ENCODE assay signal across 8 cellular contexts in the genomic region with DNA sequence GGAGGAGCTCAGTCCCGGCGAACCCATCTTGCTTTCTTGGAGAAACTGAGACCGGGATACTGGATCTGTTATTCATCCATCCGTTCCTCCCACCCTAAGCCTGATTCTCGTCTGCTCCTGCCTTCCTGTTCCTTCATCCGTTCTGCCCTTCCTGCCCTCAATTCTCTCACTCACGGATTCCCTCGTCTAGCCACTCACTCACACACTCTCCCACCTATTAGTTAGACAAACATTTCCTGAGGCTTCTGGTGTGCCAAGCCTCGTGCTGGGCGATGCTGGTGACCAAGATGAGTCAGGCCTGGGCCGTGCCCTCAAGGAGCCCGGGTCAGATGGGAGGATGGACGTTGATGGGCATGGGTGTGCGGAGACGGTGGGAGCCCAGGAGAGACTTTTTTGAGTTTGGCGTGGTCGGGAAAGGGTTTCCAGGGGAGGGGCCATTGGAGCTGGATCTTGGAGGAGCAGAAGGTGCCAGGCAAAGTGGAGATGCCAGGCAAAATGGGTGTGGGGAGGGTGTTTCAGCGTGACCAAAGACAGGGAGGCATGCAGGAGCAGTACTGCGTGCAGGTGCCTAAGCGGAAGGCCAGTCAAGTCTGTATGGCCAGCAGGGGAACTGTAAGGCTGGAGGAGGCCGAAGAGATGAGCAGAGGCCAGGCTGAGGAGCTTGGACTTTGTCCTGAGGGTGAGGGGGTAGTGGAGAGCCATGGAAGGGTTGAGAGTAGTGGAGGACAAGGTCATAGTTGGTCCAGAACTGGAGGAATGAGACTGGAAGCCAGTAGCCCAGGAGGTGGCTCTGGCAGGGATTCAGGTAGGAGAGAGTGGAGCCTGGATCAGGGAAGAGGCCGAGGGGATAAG. TPM values are rescaled to one million over a fixed set of nuclear protein-coding genes. Genes with fewer than 3 reads are reported as not detected.
A peak's percentile ranks its signal among the peaks of the same experiment; 100 is the strongest.
DNase-seq lines count a peak whose midpoint lies in the region; ATAC-seq, FAIRE-seq and TF ChIP-seq lines count a peak whose summit lies in the region.

No MANE protein-coding gene starts in this region.

- no peak for TF ChIP-seq CTCF in kidney (IDR thresholded peaks at IDR 0.05; ENCODE audit: borderline replicate concordance, extremely low read depth, insufficient read depth)

- H3K9me3 Mint-ChIP-seq in T-helper 2 cell treated with Interferon-gamma antibody and Interleukin-4, amounts not matched to agents 5 μg/mL and 100 μg/mL, for 36 hours, result no peaks in the 10 kb centered on the region
- H3K9me3 Mint-ChIP-seq in activated naive CD4-positive, alpha-beta T cell treated with anti-CD3 and anti-CD28 coated beads, Interleukin-2, amount 50 U/mL, for 72 hours, result no peaks in the 10 kb centered on the region

- H3K4me1 ChIP-seq in kidney (ENCODE audit: control insufficient read depth in 1 of 2, insufficient read depth in 1 of 2, low read depth in 1 of 2, low read length in 2 of 2), result peaks cover 0 to 13% of the 10 kb centered on the region in 2 donors

- peak in 1 of 2 donors; percentile 28 for ATAC-seq in activated naive CD4-positive, alpha-beta T cell treated with anti-CD3 and anti-CD28 coated beads, Interleukin-2, amount 50 U/mL, for 72 hours
- ATAC-seq in GM18907 (IDR thresholded peaks at IDR 0.05; ENCODE audit: unreplicated experiment), result no peak
- no peak for ATAC-seq in HG03457 (IDR thresholded peaks at IDR 0.05; ENCODE audit: unreplicated experiment)

- intact Hi-C loops in kidney (cut with DNase I), result no loop called here

- H3K27ac Mint-ChIP-seq in T-helper 2 cell treated with Interferon-gamma antibody and Interleukin-4, amounts not matched to agents 5 μg/mL and 100 μg/mL, for 36 hours, result peak overlapping the region; percentile 90
- peak overlapping the region; percentile 93 to 98 for H3K27ac Mint-ChIP-seq in activated naive CD4-positive, alpha-beta T cell treated with anti-CD3 and anti-CD28 coated beads, Interleukin-2, amount 50 U/mL, for 72 hours

- peaks cover 1% of the 10 kb centered on the region for H3K36me3 Mint-ChIP-seq in T-helper 2 cell treated with Interferon-gamma antibody and Interleukin-4, amounts not matched to agents 5 μg/mL and 100 μg/mL, for 36 hours (ENCODE audit: low read depth)
- peaks cover 0 to 6% of the 10 kb centered on the region in 2 donors for H3K36me3 Mint-ChIP-seq in activated naive CD4-positive, alpha-beta T cell treated with anti-CD3 and anti-CD28 coated beads, Interleukin-2, amount 50 U/mL, for 72 hours

- no peaks in the 10 kb centered on the region for H3K9me3 ChIP-seq in kidney (ENCODE audit: control insufficient read depth in 1 of 2, low read length in 2 of 2)

- no peaks in the 10 kb centered on the region for H3K36me3 ChIP-seq in kidney (ENCODE audit: control insufficient read depth in 1 of 2, insufficient read depth in 2 of 2, low read length in 2 of 2)

- peak overlapping the region; percentile 79 to 81 for H3K9ac ChIP-seq in kidney (ENCODE audit: low read length in 2 of 2)

- H3K4me3 Mint-ChIP-seq in T-helper 2 cell treated with Interferon-gamma antibody and Interleukin-4, amounts not matched to agents 5 μg/mL and 100 μg/mL, for 36 hours, result peak overlapping the region; percentile 86

- no peaks in the 10 kb centered on the region for H3K27me3 Mint-ChIP-seq in T-helper 2 cell treated with Interferon-gamma antibody and Interleukin-4, amounts not matched to agents 5 μg/mL and 100 μg/mL, for 36 hours (ENCODE audit: low read depth)

- H3K4me3 ChIP-seq in kidney (ENCODE audit: low read length in 2 of 2), result peak overlapping the region; percentile 70 to 77

- DNase-seq in T-helper 2 cell treated with Interferon-gamma antibody and Interleukin-4, amounts not matched to agents 5 μg/mL and 100 μg/mL, for 36 hours (ENCODE audit: low spot score), result no peak
- DNase-seq in T-helper 2 cell (no peak), kidney (no peak), substantia nigra (lab: John Stamatoyannopoulos, UW) (peak in 2 of 49 donors; percentile 53 to 55), NOMO-1 treated with dmso at 0.1 percent for 144 hours (lab: John Stamatoyannopoulos, UW; ENCODE audit: unreplicated experiment) (no peak)
- DNase-seq in activated naive CD4-positive, alpha-beta T cell treated with anti-CD3 and anti-CD28 coated beads, Interleukin-2, amount 50 U/mL, for 72 hours (ENCODE audit: low spot score in 2 of 2), result no peak

- H3K4me1 Mint-ChIP-seq in T-helper 2 cell treated with Interferon-gamma antibody and Interleukin-4, amounts not matched to agents 5 μg/mL and 100 μg/mL, for 36 hours (ENCODE audit: low read depth), result peaks cover 36% of the 10 kb centered on the region

- peak overlapping the region in 1 of 2 donors; percentile 18 for H3K27ac ChIP-seq in kidney (ENCODE audit: low read depth in 2 of 2, low read length in 2 of 2)
- H3K27ac ChIP-seq in substantia nigra (ENCODE audit: low read depth, low read length, poor library complexity, severe bottlenecking), result peak overlapping the region; percentile 86

- no peak for FAIRE-seq in kidney (lab: Jason Lieb, UNC)

RNA-seq across cellular contexts. Expression of a gene that starts 7.4 kb away (rescaled TPM):
- total RNA-seq in activated naive CD4-positive, alpha-beta T cell treated with anti-CD3 and anti-CD28 coated beads, Interleukin-2, amount 50 U/mL, for 72 hours, result not detected
- total RNA-seq in kidney, result 2.2 TPM
- polyA plus RNA-seq in kidney (ENCODE audit: insufficient read depth, low read depth, low replicate concordance), result 4.9 TPM

RNA-seq across cellular contexts. Expression of a gene that starts 29.6 kb away (rescaled TPM):
- total RNA-seq in activated naive CD4-positive, alpha-beta T cell treated with anti-CD3 and anti-CD28 coated beads, Interleukin-2, amount 50 U/mL, for 72 hours, result 10 to 100 TPM; 13.6 to 27.0 TPM
- 8.9 TPM for total RNA-seq in kidney
- 9.9 TPM for polyA plus RNA-seq in kidney (ENCODE audit: insufficient read depth, low read depth, low replicate concordance)

RNA-seq across cellular contexts. Expression of a gene that starts 45.2 kb away (rescaled TPM):
- not detected for total RNA-seq in activated naive CD4-positive, alpha-beta T cell treated with anti-CD3 and anti-CD28 coated beads, Interleukin-2, amount 50 U/mL, for 72 hours
- total RNA-seq in kidney, result not detected
- not detected for polyA plus RNA-seq in kidney (ENCODE audit: insufficient read depth, low read depth, low replicate concordance)
